18 cellular contexts compared by ENCODE assay signal in genomic region chr6:163209005-163209404, GRCh38.
"Had no signal": no experiment of that assay in that cellular context is flagged by ENCODE, and none has a peak within 500 bp of the region (broad histone marks: within the 10 kb centered on the region; RNA-seq: fewer than 3 reads in every experiment).

No MANE protein-coding gene starts in this region.

- DNase-seq: colonic mucosa; effector memory CD4-positive, alpha-beta T cell; foreskin keratinocyte; left colon; natural killer cell; occipital lobe; ovary; sigmoid colon; stimulated activated CD4-positive, alpha-beta T cell treated with anti-CD3 and anti-CD28 coated beads, Interleukin-2, amount 100 ng/mL, for 24 hours; stimulated activated CD4-positive, alpha-beta T cell treated with anti-CD3 and anti-CD28 coated beads, Interleukin-4, amount 100 ng/mL, for 24 hours; stimulated activated naive CD4-positive, alpha-beta T cell treated with Interleukin-2 at 50 U/mL for 16 hours; stomach; thyroid gland; trophoblast cell had no signal

- ATAC-seq: foreskin keratinocyte; gastroesophageal sphincter; left colon; natural killer cell; stimulated activated effector memory CD8-positive, alpha-beta T cell treated with anti-CD3 and anti-CD28 coated beads, Interleukin-12 subunit alpha, Interleukin-12 subunit beta, amount 100 ng/mL, for 72 hours had no signal

- H3K4me1 ChIP-seq: colonic mucosa, esophagus muscularis mucosa, foreskin keratinocyte, gastroesophageal sphincter, sigmoid colon, stomach, thyroid gland had no signal

- H3K27me3 ChIP-seq: colonic mucosa, esophagus muscularis mucosa, foreskin keratinocyte, gastroesophageal sphincter, ovary, sigmoid colon, stomach, thyroid gland had no signal

- H3K4me3 ChIP-seq: colonic mucosa, esophagus muscularis mucosa, gastroesophageal sphincter, lung, ovary, sigmoid colon, stomach, thyroid gland had no signal

- H3K36me3 ChIP-seq: colonic mucosa, esophagus muscularis mucosa, gastroesophageal sphincter, ovary, sigmoid colon, stomach, thyroid gland had no signal

- H3K27ac ChIP-seq: colonic mucosa, esophagus muscularis mucosa, foreskin keratinocyte, gastroesophageal sphincter, ovary, sigmoid colon, stomach, thyroid gland had no signal

- H3K9me3 ChIP-seq: colonic mucosa, ovary, thyroid gland had no signal
